In genomic region chr9:94150279-94150828, GRCh38 we compare ENCODE assay signal across 2 cellular contexts.
TF ChIP-seq lines count a peak whose summit lies in the region.

No MANE protein-coding gene starts in this region.

TF ChIP-seq in IMR-90, 13 proteins besides CTCF, POLR2A, EP300 and RAD21:
- TF ChIP-seq BHLHE40 (IDR thresholded peaks at IDR 0.05; ENCODE audit: low read depth, low read length) (no peak), MAFK (IDR thresholded peaks at IDR 0.05; ENCODE audit: low read depth, low read length) (no peak), CHD1 (IDR thresholded peaks at IDR 0.05; ENCODE audit: low read depth, low read length) (no peak), ELK1 (IDR thresholded peaks at IDR 0.05; ENCODE audit: borderline replicate concordance, low read depth, low read length) (no peak), RFX5 (IDR thresholded peaks at IDR 0.05; ENCODE audit: low read depth, low read length) (no peak), NFE2L2 (IDR thresholded peaks at IDR 0.05; ENCODE audit: low read depth, low read length) (no peak), MAZ (IDR thresholded peaks at IDR 0.05; ENCODE audit: borderline replicate concordance, low read depth, low read length) (no peak), MXI1 (IDR thresholded peaks at IDR 0.05; ENCODE audit: borderline replicate concordance, low read depth, low read length) (no peak), CEBPB (IDR thresholded peaks at IDR 0.05; ENCODE audit: low read depth, low read length) (no peak), FOS (IDR thresholded peaks at IDR 0.05; ENCODE audit: low read depth, low read length) (no peak), USF2 (IDR thresholded peaks at IDR 0.05; ENCODE audit: low read depth, low read length) (no peak)

TF ChIP-seq in H1, 55 proteins besides CTCF, POLR2A, EP300 and RAD21:
- no peak for TF ChIP-seq CTBP2 (IDR thresholded peaks at IDR 0.05; ENCODE audit: borderline replicate concordance, insufficient read depth, insufficient read length, low read length)
- TF ChIP-seq BCL11A (IDR thresholded peaks at IDR 0.05; ENCODE audit: low read depth in 2 of 2, low read length in 2 of 2), result no peak
- no peak for TF ChIP-seq SAP30 (IDR thresholded peaks at IDR 0.05; ENCODE audit: insufficient read depth, insufficient replicate concordance, low read length)
- TF ChIP-seq BACH1 (IDR thresholded peaks at IDR 0.05; ENCODE audit: low read length), result no peak
- no peak for TF ChIP-seq BRCA1 (IDR thresholded peaks at IDR 0.05; ENCODE audit: low read depth, low read length)
- no peak for TF ChIP-seq TAF1 (IDR thresholded peaks at IDR 0.05; ENCODE audit: low read depth, low read length)
- TF ChIP-seq KDM1A (IDR thresholded peaks at IDR 0.05; ENCODE audit: borderline replicate concordance, low read length), result no peak
- peak; percentile 8; the same call in 1 of the 2 replicates for TF ChIP-seq MAX (IDR thresholded peaks at IDR 0.05)
- peak; percentile 27 for TF ChIP-seq EZH2 (IDR thresholded peaks at IDR 0.05; ENCODE audit: low read depth, low read length, severe bottlenecking)
- no peak for TF ChIP-seq CBX8 (IDR thresholded peaks at IDR 0.05; ENCODE audit: borderline replicate concordance, low read depth, low read length)
- TF ChIP-seq RBBP5 (IDR thresholded peaks at IDR 0.05; ENCODE audit: borderline replicate concordance, low read depth, low read length), result 0 out of 2 replicates have a peak, but pooled peaks have one; percentile 44
- TF ChIP-seq TBP (IDR thresholded peaks at IDR 0.05; ENCODE audit: low read depth, low read length), result no peak
- no peak for TF ChIP-seq SIN3A (conservative IDR thresholded peaks at IDR 0.05 in 1 of 2, IDR thresholded peaks at IDR 0.05 in 1 of 2; ENCODE audit: low read depth in 1 of 2, low read length in 2 of 2)
- no peak for TF ChIP-seq NRF1 (IDR thresholded peaks at IDR 0.05; ENCODE audit: low read depth, low read length)
- no peak for TF ChIP-seq TCF12 (IDR thresholded peaks at IDR 0.05; ENCODE audit: low read depth, low read length)
- no peak for TF ChIP-seq YY1 (IDR thresholded peaks at IDR 0.05; ENCODE audit: low read depth, low read length)
- TF ChIP-seq FOSL1 (IDR thresholded peaks at IDR 0.05; ENCODE audit: insufficient read depth, low read depth, low read length), result no peak
- no peak for TF ChIP-seq ASH2L (IDR thresholded peaks at IDR 0.05; ENCODE audit: low read length)
- TF ChIP-seq KDM5A (IDR thresholded peaks at IDR 0.05; ENCODE audit: low read length), result no peak
